ENCODE assay signal across 15 cellular contexts in the genomic region with DNA sequence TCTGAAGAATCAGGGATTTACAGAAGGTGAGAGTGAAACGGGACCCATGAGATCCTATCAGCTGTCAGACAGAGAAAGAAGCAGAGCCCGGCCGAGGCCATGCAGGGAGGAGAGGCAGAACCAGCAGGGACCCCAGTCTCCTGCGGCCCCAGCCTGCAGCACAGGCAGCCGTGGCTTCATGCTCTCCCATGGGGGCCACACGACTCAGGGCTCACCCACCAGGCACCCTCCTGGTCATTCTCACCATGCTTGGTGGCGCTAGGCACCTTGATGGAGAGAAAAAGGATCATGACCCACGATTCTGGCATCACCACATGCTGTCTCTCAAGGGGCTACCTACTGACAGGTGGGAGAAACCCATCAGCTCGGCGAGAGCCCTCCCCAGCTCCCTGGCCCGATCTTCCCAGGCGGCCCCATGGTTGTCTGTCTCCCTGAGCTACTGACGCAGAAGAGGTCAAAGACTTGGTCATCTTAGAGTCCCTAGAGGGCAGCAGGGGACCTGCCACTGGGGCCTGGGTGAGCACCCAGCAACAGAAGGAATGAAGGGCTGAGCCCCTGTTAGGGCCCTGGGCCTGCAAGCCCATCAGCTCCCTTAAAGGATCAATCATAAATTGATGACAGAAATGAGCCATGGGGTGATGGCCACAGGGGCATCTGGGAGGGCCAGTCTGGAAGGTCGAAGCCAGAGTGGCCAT. TPM values are rescaled to one million over a fixed set of nuclear protein-coding genes. Genes with fewer than 3 reads are reported as not detected.
DNase-seq lines count a peak whose midpoint lies in the region; ATAC-seq, FAIRE-seq and TF ChIP-seq lines count a peak whose summit lies in the region.
"Had no signal": no experiment of that assay in that cellular context is flagged by ENCODE, and none has a peak within 500 bp of the region (broad histone marks: within the 10 kb centered on the region; RNA-seq: fewer than 3 reads in every experiment).

No MANE protein-coding gene starts in this region.

- FAIRE-seq in HepG2 (lab: Jason Lieb, UNC) = no peak

- peak overlapping the region; percentile 18 for H3K27ac Mint-ChIP-seq in dendritic cell treated with granulocyte-macrophage colony-stimulating factor and Interleukin-4, amounts not matched to agents 40 ng/mL and 50 ng/mL, for 4 days
- peak overlapping the region; percentile 51 for H3K27ac Mint-ChIP-seq in nephron progenitor cell
- no peak overlapping the region for H3K27ac Mint-ChIP-seq in Calu3 (ENCODE audit: unreplicated experiment)
- H3K27ac Mint-ChIP-seq: activated CD4-positive, alpha-beta memory T cell treated with anti-CD3 and anti-CD28 coated beads for 36 hours had no signal

- H3K9me2 ChIP-seq in MM.1S (replicated peaks; ENCODE audit: insufficient read depth, low read length) = no peaks in the 10 kb centered on the region

- H3K36me3 ChIP-seq in HepG2 (replicated peaks in 1 of 2; ENCODE audit: control insufficient read depth in 1 of 2, insufficient read depth in 2 of 2, low read length in 2 of 2) = no peaks in the 10 kb centered on the region
- no peaks in the 10 kb centered on the region for H3K36me3 ChIP-seq in right lobe of liver
- no peaks in the 10 kb centered on the region for H3K36me3 ChIP-seq in MM.1S (replicated peaks; ENCODE audit: insufficient read depth, low read length)
- H3K36me3 ChIP-seq: cardiac muscle cell, left lung had no signal

- H3K4me3 Mint-ChIP-seq in dendritic cell treated with granulocyte-macrophage colony-stimulating factor and Interleukin-4, amounts not matched to agents 40 ng/mL and 50 ng/mL, for 4 days = no peak overlapping the region
- no peak overlapping the region for H3K4me3 Mint-ChIP-seq in nephron progenitor cell
- no peak overlapping the region for H3K4me3 Mint-ChIP-seq in Calu3 (ENCODE audit: low read depth, unreplicated experiment)
- H3K4me3 Mint-ChIP-seq: activated CD4-positive, alpha-beta memory T cell treated with anti-CD3 and anti-CD28 coated beads for 36 hours had no signal

- no TSS peak for BruUV-seq in HepG2 (replicated peaks; lab: Mats Ljungman, UMichigan)
- no TSS peak for BruUV-seq in Calu3 (replicated peaks; lab: Mats Ljungman, UMichigan)

- TF ChIP-seq EP300 in HepG2 (IDR thresholded peaks at IDR 0.05; ENCODE audit: low read depth in 2 of 2, low read length in 2 of 2) = no peak
- TF ChIP-seq EP300 in HepG2 (CRISPR knock-in tag; IDR thresholded peaks at IDR 0.05; ENCODE audit: borderline replicate concordance) = no peak

- intact Hi-C loops in HepG2 (cut with micrococcal nuclease; ENCODE audit: unreplicated experiment) = no loop called here
- intact Hi-C loops in right lobe of liver (cut with DNase I) = no loop called here
- intact Hi-C loops in dendritic cell treated with granulocyte-macrophage colony-stimulating factor and Interleukin-4, amounts not matched to agents 40 ng/mL and 50 ng/mL, for 4 days (cut with micrococcal nuclease) = no loop called here
- intact Hi-C loops in Calu3 (cut with micrococcal nuclease; ENCODE audit: unreplicated experiment) = no loop called here

- no peaks in the 10 kb centered on the region for H3K27me3 Mint-ChIP-seq in dendritic cell treated with granulocyte-macrophage colony-stimulating factor and Interleukin-4, amounts not matched to agents 40 ng/mL and 50 ng/mL, for 4 days
- H3K27me3 Mint-ChIP-seq in nephron progenitor cell (ENCODE audit: low read depth, poor library complexity) (peaks cover 7% of the 10 kb centered on the region), Calu3 (ENCODE audit: unreplicated experiment) (no peaks in the 10 kb centered on the region)
- H3K27me3 Mint-ChIP-seq: activated CD4-positive, alpha-beta memory T cell treated with anti-CD3 and anti-CD28 coated beads for 36 hours had no signal

- H2AFZ ChIP-seq in HepG2 (ENCODE audit: low read length) = no peak overlapping the region
- no peak overlapping the region for H2AFZ ChIP-seq in MM.1S (ENCODE audit: low read length)

- H3K4me2 ChIP-seq in HepG2 (ENCODE audit: low read depth, low read length) (no peak overlapping the region), MM.1S (ENCODE audit: low read depth, low read length) (no peak overlapping the region)

- H3K79me2 ChIP-seq in HepG2 (ENCODE audit: insufficient read depth, low read length) (no peaks in the 10 kb centered on the region), MM.1S (ENCODE audit: low read length) (no peaks in the 10 kb centered on the region)

- CTCF ChIA-PET in HepG2 (lab: Yijun Ruan, JAX; ENCODE audit: low intra/inter-chr PET ratio, low total read pairs) (no interaction called here), Calu3 (lab: Charles Lee) (interaction anchor here (0.9 to 1.0 kb wide), 2 partner anchors 21 to 83 kb away, joined by 3 read pairs; no protein-coding TSS in a partner anchor)

- H3K27me3 ChIP-seq in HepG2 (ENCODE audit: control insufficient read depth in 1 of 2, insufficient read depth in 2 of 2, low read length in 2 of 2) (no peaks in the 10 kb centered on the region), right lobe of liver (no peaks in the 10 kb centered on the region), MM.1S (replicated peaks; ENCODE audit: insufficient read depth, low read length) (no peaks in the 10 kb centered on the region)
- H3K27me3 ChIP-seq: cardiac muscle cell, left lung had no signal

- TF ChIP-seq POLR2A in HepG2 (IDR thresholded peaks at IDR 0.05; ENCODE audit: insufficient read depth in 1 of 2, low read depth in 2 of 2, low read length in 2 of 2) (no peak), right lobe of liver (IDR thresholded peaks at IDR 0.05) (no peak)

- H3K9ac ChIP-seq in HepG2 (ENCODE audit: insufficient read depth, low read depth, low read length) = 0 out of 2 replicates have a peak overlapping the region, but pooled peaks have one; percentile 1
- H3K9ac ChIP-seq in MM.1S (ENCODE audit: low read length) = no peak overlapping the region

- H3K9me3 ChIP-seq in HepG2 (ENCODE audit: low read length) = no peaks in the 10 kb centered on the region
- no peaks in the 10 kb centered on the region for H3K9me3 ChIP-seq in right lobe of liver
- H3K9me3 ChIP-seq in MM.1S (replicated peaks; ENCODE audit: insufficient read depth, low read length) = no peaks in the 10 kb centered on the region
- H3K9me3 ChIP-seq: left lung had no signal

- no peak overlapping the region for H3K4me3 ChIP-seq in HepG2 (replicated peaks in 1 of 3; ENCODE audit: insufficient read depth in 1 of 3, low read depth in 2 of 3, low read length in 3 of 3)
- no peak overlapping the region for H3K4me3 ChIP-seq in right lobe of liver
- H3K4me3 ChIP-seq in MM.1S (ENCODE audit: low read length) = no peak overlapping the region
- H3K4me3 ChIP-seq: cardiac muscle cell, left lung, skin epidermis had no signal

- DNase-seq in HepG2 (ENCODE audit: low spot score) (no peak), right lobe of liver (no peak), nephron progenitor cell (no peak), NCI-H128 (lab: John Stamatoyannopoulos, UW; ENCODE audit: unreplicated experiment) (no peak), MM.1S (no peak), NCI-H524 (lab: John Stamatoyannopoulos, UW) (no peak), Calu3 (no peak)
- DNase-seq: activated CD4-positive, alpha-beta memory T cell treated with anti-CD3 and anti-CD28 coated beads for 36 hours; NK-92 treated with Interleukin-12 subunit alpha and Interleukin-12 subunit beta, amount 100 ng/mL, for 24 hours; SHP77 treated with DMSO at 0.1 percent for 48 hours had no signal

- peaks cover 74% of the 10 kb centered on the region for H3K4me1 Mint-ChIP-seq in dendritic cell treated with granulocyte-macrophage colony-stimulating factor and Interleukin-4, amounts not matched to agents 40 ng/mL and 50 ng/mL, for 4 days (ENCODE audit: low read depth)
- H3K4me1 Mint-ChIP-seq in nephron progenitor cell (peaks cover 56% of the 10 kb centered on the region), Calu3 (ENCODE audit: low read depth, unreplicated experiment) (peaks cover 16% of the 10 kb centered on the region)

- no peak for TF ChIP-seq RAD21 in HepG2 (CRISPR knock-in tag; IDR thresholded peaks at IDR 0.05)

- H3F3A ChIP-seq in MM.1S (ENCODE audit: insufficient read depth, low read length) = no peaks in the 10 kb centered on the region

- H3K27ac ChIP-seq in HepG2 (ENCODE audit: extremely low read length, insufficient read depth, low read length) (peak overlapping the region; percentile 22), right lobe of liver (no peak overlapping the region), MM.1S (ENCODE audit: low read length) (no peak overlapping the region)
- H3K27ac ChIP-seq: cardiac muscle cell, left lung, skin epidermis had no signal

- H3K4me1 ChIP-seq in HepG2 (ENCODE audit: insufficient read depth, low read length) = peaks cover 51% of the 10 kb centered on the region
- peaks cover 0 to 18% (median 0%) of the 10 kb centered on the region in 4 donors for H3K4me1 ChIP-seq in right lobe of liver
- H3K4me1 ChIP-seq in MM.1S (ENCODE audit: low read length) = no peaks in the 10 kb centered on the region

- TF ChIP-seq CTCF in HepG2 (CRISPR knock-in tag; IDR thresholded peaks at IDR 0.05) (peak; percentile 31; the same call in 1 of the 2 replicates), right lobe of liver (IDR thresholded peaks at IDR 0.05) (no peak), nephron progenitor cell (IDR thresholded peaks at IDR 0.05) (no peak), MM.1S (IDR thresholded peaks at IDR 0.05; ENCODE audit: low read length) (no peak), Calu3 (IDR thresholded peaks at IDR 0.05; ENCODE audit: unreplicated experiment) (no peak)

- in situ Hi-C loops in HepG2 (cut with HindIII; ENCODE audit: extremely low pct_ligation_motif_present, low pct_unique_long_range_greater_than_20kb) = no loop called here

- POLR2A ChIA-PET in HepG2 (lab: Yijun Ruan, JAX) = no interaction called here

- peaks cover 58% of the 10 kb centered on the region for H3K36me3 Mint-ChIP-seq in dendritic cell treated with granulocyte-macrophage colony-stimulating factor and Interleukin-4, amounts not matched to agents 40 ng/mL and 50 ng/mL, for 4 days (ENCODE audit: low read depth)
- H3K36me3 Mint-ChIP-seq in nephron progenitor cell (ENCODE audit: low read depth) = no peaks in the 10 kb centered on the region
- no peaks in the 10 kb centered on the region for H3K36me3 Mint-ChIP-seq in Calu3 (ENCODE audit: insufficient read depth, unreplicated experiment)
- H3K36me3 Mint-ChIP-seq: activated CD4-positive, alpha-beta memory T cell treated with anti-CD3 and anti-CD28 coated beads for 36 hours had no signal

- WGBS in HepG2 (ENCODE audit: low lambda C conversion rate) = 91% methylated on average over 13 of the region's 14 CpGs
- WGBS in right lobe of liver (ENCODE audit: insufficient coverage, low coverage, low lambda C conversion rate, missing lambda C conversion rate) = 60% methylated on average over 1 of the region's 14 CpGs

- ATAC-seq in HepG2 (peak; percentile 27), right lobe of liver (no peak)
- ATAC-seq: HCT116, left lung had no signal

- no peaks in the 10 kb centered on the region for H3K9me3 Mint-ChIP-seq in dendritic cell treated with granulocyte-macrophage colony-stimulating factor and Interleukin-4, amounts not matched to agents 40 ng/mL and 50 ng/mL, for 4 days
- H3K9me3 Mint-ChIP-seq in nephron progenitor cell (no peaks in the 10 kb centered on the region), Calu3 (ENCODE audit: low read depth, unreplicated experiment) (no peaks in the 10 kb centered on the region)
- H3K9me3 Mint-ChIP-seq: activated CD4-positive, alpha-beta memory T cell treated with anti-CD3 and anti-CD28 coated beads for 36 hours had no signal

- H4K20me1 ChIP-seq in HepG2 (ENCODE audit: insufficient read depth, low read length) (0 out of 2 replicates have a peak, but pooled peaks cover 4% of the 10 kb centered on the region), MM.1S (ENCODE audit: insufficient read depth, low read length) (no peaks in the 10 kb centered on the region)

RNA-seq across cellular contexts. Expression of a gene that starts 58.0 kb away (rescaled TPM):
- 20.5 and 28.1 TPM in 2 replicates for total RNA-seq in HepG2 (2016; rRNA removed; fragmentation: Illumina TruSeq; extraction: Trizol)
- 8.4 and 11.5 TPM in 2 replicates for total RNA-seq in HepG2 (2016; cell fraction: cytosol; rRNA removed; fragmentation: Illumina TruSeq; extraction: Trizol; ENCODE audit: low read depth)
- 15.9 and 20.1 TPM in 2 replicates for total RNA-seq in HepG2 (2016; cell fraction: insoluble cytoplasmic fraction; rRNA removed; fragmentation: Illumina TruSeq; extraction: Trizol)
- total RNA-seq in HepG2 (2016; cell fraction: membrane; rRNA removed; fragmentation: Illumina TruSeq; extraction: Trizol) = 31.0 and 31.9 TPM in 2 replicates
- 11.8 and 15.8 TPM in 2 replicates for total RNA-seq in HepG2 (2016; cell fraction: nucleus; rRNA removed; fragmentation: Illumina TruSeq; extraction: Trizol)
- polyA plus RNA-seq in HepG2 (2011; rRNA removed) = 47.5 and 64.2 TPM in 2 replicates
- polyA plus RNA-seq in HepG2 (2011; cell fraction: cytosol; rRNA removed) = 30.0 and 37.2 TPM in 2 replicates
- polyA plus RNA-seq in HepG2 (2011; cell fraction: nucleus; rRNA removed) = 30.6 and 37.4 TPM in 2 replicates
- 17.7 and 18.1 TPM in 2 replicates for polyA plus RNA-seq in HepG2 (2012)
- 21.3 and 21.6 TPM in 2 replicates for polyA plus RNA-seq in HepG2 (2016; cell fraction: cytosol; fragmentation: Illumina TruSeq; extraction: Trizol; ENCODE audit: low read depth)
- 28.1 and 40.5 TPM in 2 replicates for polyA plus RNA-seq in HepG2 (2016; cell fraction: insoluble cytoplasmic fraction; fragmentation: Illumina TruSeq; extraction: Trizol; ENCODE audit: low read depth)
- polyA plus RNA-seq in HepG2 (2016; cell fraction: membrane; fragmentation: Illumina TruSeq; extraction: Trizol; ENCODE audit: low read depth) = 43.7 and 50.0 TPM in 2 replicates
- 24.0 and 25.1 TPM in 2 replicates for polyA plus RNA-seq in HepG2 (2016; cell fraction: nucleus; fragmentation: Illumina TruSeq; extraction: Trizol; ENCODE audit: insufficient read depth, low read depth)
- polyA minus RNA-seq in HepG2 (2011; rRNA and poly(A)+ RNA removed; ENCODE audit: low replicate concordance) = 147 and 407 TPM in 2 replicates
- 32.5 and 39.1 TPM in 2 replicates for polyA minus RNA-seq in HepG2 (2011; cell fraction: cytosol; rRNA and poly(A)+ RNA removed)
- polyA minus RNA-seq in HepG2 (2011; cell fraction: nucleus; rRNA and poly(A)+ RNA removed) = 12.5 and 17.4 TPM in 2 replicates
- total RNA-seq in right lobe of liver = 10 to 100 TPM; 28.4 to 61.0 (median 40.0) TPM
- 94.3 and 109 TPM in 2 replicates for total RNA-seq in Calu3 (2022)
